8 cellular contexts compared by ENCODE assay signal in genomic region chr16:89289428-89290395, GRCh38.
A peak's percentile ranks its signal among the peaks of the same experiment; 100 is the strongest.
DNase-seq lines count a peak whose midpoint lies in the region; ATAC-seq, FAIRE-seq and TF ChIP-seq lines count a peak whose summit lies in the region.

No MANE protein-coding gene starts in this region.

- POLR2A ChIA-PET in A549 (lab: Yijun Ruan, JAX): no interaction called here
- POLR2A ChIA-PET in activated CD4-positive, alpha-beta memory T cell treated with anti-CD3 and anti-CD28 coated beads, Interleukin-2, amount 10 ng/mL, durations not matched to agents 7 days and 5 days (lab: Charles Lee): interaction anchor here (1.6 kb wide), 1 partner anchor 8 kb away, joined by 6 read pairs; no protein-coding TSS in a partner anchor

- H3K9me3 ChIP-seq in A549 (no peaks in the 10 kb centered on the region), mesenchymal stem cell (ENCODE audit: control insufficient read depth, low read length) (no peaks in the 10 kb centered on the region)

- TF ChIP-seq EP300 in A549 (IDR thresholded peaks at IDR 0.05): no peak

- peaks cover 56% of the 10 kb centered on the region for H3K79me1 ChIP-seq in mesenchymal stem cell (replicated peaks; ENCODE audit: low read length, poor library complexity, severe bottlenecking)

- H2BK12ac ChIP-seq in mesenchymal stem cell (ENCODE audit: low read length in 2 of 2): no peak overlapping the region

- H3K27ac ChIP-seq in A549: peak overlapping the region in 1 of 2 experiments; percentile 42; a peak in 2 of 6 replicates
- no peak overlapping the region for H3K27ac ChIP-seq in mesenchymal stem cell (ENCODE audit: low read length, poor library complexity, severe bottlenecking)

- FAIRE-seq in A549 (lab: Jason Lieb, UNC): no peak

- TF ChIP-seq POLR2A in A549 (IDR thresholded peaks at IDR 0.05; ENCODE audit: low read length): no peak

- no peak overlapping the region for H2BK15ac ChIP-seq in mesenchymal stem cell (ENCODE audit: low read depth, poor library complexity, severe bottlenecking)

- H2BK120ac ChIP-seq in mesenchymal stem cell (ENCODE audit: low read depth, low read length): no peak overlapping the region

- no peak overlapping the region for H3K4me2 ChIP-seq in A549
- no peak overlapping the region for H3K4me2 ChIP-seq in mesenchymal stem cell (ENCODE audit: low read length, poor library complexity, severe bottlenecking)

- H3K4ac ChIP-seq in mesenchymal stem cell (ENCODE audit: low read depth in 1 of 2, low read length in 2 of 2): no peak overlapping the region

- H3K27me3 Mint-ChIP-seq in activated CD4-positive, alpha-beta memory T cell treated with anti-CD3 and anti-CD28 coated beads, Interleukin-2, amount 10 ng/mL, durations not matched to agents 7 days and 5 days: no peaks in the 10 kb centered on the region

- TF ChIP-seq CTCF in A549 (IDR thresholded peaks at IDR 0.05): peak; percentile 82
- peak; percentile 89 for TF ChIP-seq CTCF in GM12874 (IDR thresholded peaks at IDR 0.05; ENCODE audit: insufficient read depth, low read depth, low read length)

- ATAC-seq in A549 (peak; percentile 85 to 93), GM18909 (IDR thresholded peaks at IDR 0.05; ENCODE audit: poor library complexity, unreplicated experiment) (no peak)

- WGBS in A549 (ENCODE audit: missing lambda C conversion rate): 62% methylated on average over 21 of the region's 25 CpGs
- WGBS in mesenchymal stem cell: 75% methylated on average over 24 of the region's 25 CpGs

- peaks cover 10% of the 10 kb centered on the region for H3K4me1 Mint-ChIP-seq in activated CD4-positive, alpha-beta memory T cell treated with anti-CD3 and anti-CD28 coated beads, Interleukin-2, amount 10 ng/mL, durations not matched to agents 7 days and 5 days

- H3K36me3 ChIP-seq in mesenchymal stem cell (ENCODE audit: control insufficient read depth in 1 of 2, insufficient read depth in 2 of 2, low read depth in 1 of 2, low read length in 2 of 2): peaks cover 46 to 72% of the 10 kb centered on the region in 2 experiments

- no peak overlapping the region for H3K18ac ChIP-seq in mesenchymal stem cell (ENCODE audit: low read depth in 1 of 2, low read length in 2 of 2)

- H3K36me3 Mint-ChIP-seq in activated CD4-positive, alpha-beta memory T cell treated with anti-CD3 and anti-CD28 coated beads, Interleukin-2, amount 10 ng/mL, durations not matched to agents 7 days and 5 days (ENCODE audit: low read depth): peaks cover 29% of the 10 kb centered on the region

- no peaks in the 10 kb centered on the region for H3K9me3 Mint-ChIP-seq in activated CD4-positive, alpha-beta memory T cell treated with anti-CD3 and anti-CD28 coated beads, Interleukin-2, amount 10 ng/mL, durations not matched to agents 7 days and 5 days

- DNase-seq in A549 (ENCODE audit: low read depth in 1 of 2, low spot score in 1 of 2) (peak; percentile 73 to 99), NCI-H345 (lab: John Stamatoyannopoulos, UW) (peak; percentile 31), mesenchymal stem cell (peak; percentile 74)
- DNase-seq in activated CD4-positive, alpha-beta memory T cell treated with anti-CD3 and anti-CD28 coated beads, Interleukin-2, amount 10 ng/mL, durations not matched to agents 7 days and 5 days: peak; percentile 72
- peak; percentile 58 for DNase-seq in effector CD4-positive, alpha-beta T cell
- DNase-seq in stimulated activated CD8-positive, alpha-beta memory T cell treated with anti-CD3 and anti-CD28 coated beads, Interleukin-4, amount 100 ng/mL, for 1 hour (ENCODE audit: low read depth in 2 of 2, low spot score in 1 of 2): peak; percentile 34 to 39

- H3K27me3 ChIP-seq in mesenchymal stem cell (ENCODE audit: control insufficient read depth in 1 of 2, insufficient read depth in 1 of 2, low read length in 2 of 2): no peaks in the 10 kb centered on the region

- H3K27ac Mint-ChIP-seq in activated CD4-positive, alpha-beta memory T cell treated with anti-CD3 and anti-CD28 coated beads, Interleukin-2, amount 10 ng/mL, durations not matched to agents 7 days and 5 days: no peak overlapping the region

- peak overlapping the region; percentile 37 for H3K9ac ChIP-seq in mesenchymal stem cell (ENCODE audit: low read length)

- no peak overlapping the region for H2AFZ ChIP-seq in mesenchymal stem cell (ENCODE audit: low read depth, low read length)

- no peak overlapping the region for H2AK5ac ChIP-seq in mesenchymal stem cell (ENCODE audit: low read length, severe bottlenecking)

- H3K23ac ChIP-seq in mesenchymal stem cell (ENCODE audit: low read length in 2 of 2): no peak overlapping the region

- peak; percentile 70 to 73 for TF ChIP-seq RAD21 in A549 (conservative IDR thresholded peaks at IDR 0.05 in 1 of 2, IDR thresholded peaks at IDR 0.05 in 1 of 2)

- H3K4me3 ChIP-seq in A549 (no peak overlapping the region), mesenchymal stem cell (ENCODE audit: insufficient read depth in 1 of 2, low read depth in 1 of 2, low read length in 2 of 2) (no peak overlapping the region)

- H3K4me3 Mint-ChIP-seq in activated CD4-positive, alpha-beta memory T cell treated with anti-CD3 and anti-CD28 coated beads, Interleukin-2, amount 10 ng/mL, durations not matched to agents 7 days and 5 days: no peak overlapping the region

- H3K4me1 ChIP-seq in A549 (peaks cover 4% of the 10 kb centered on the region; the same call in 1 of the 3 replicates), mesenchymal stem cell (ENCODE audit: control insufficient read depth, insufficient read depth, low read depth, low read length) (peaks cover 11% of the 10 kb centered on the region)

- CTCF ChIA-PET in A549 (lab: Yijun Ruan, JAX): interaction anchor here (0.7 to 10.9 kb wide), 28 partner anchors 8 to 383 kb away, joined by 3 to 80 read pairs (median 4); partner anchors contain the start of gene ZNF778
- CTCF ChIA-PET in activated CD4-positive, alpha-beta memory T cell treated with anti-CD3 and anti-CD28 coated beads, Interleukin-2, amount 10 ng/mL, durations not matched to agents 7 days and 5 days (lab: Charles Lee): interaction anchor here (0.7 to 1.6 kb wide), 10 partner anchors 14 to 72 kb away, joined by 3 to 7 read pairs (median 3); partner anchors contain the start of gene ZNF778

- H2BK5ac ChIP-seq in mesenchymal stem cell (ENCODE audit: low read depth, low read length, poor library complexity, severe bottlenecking): no peak overlapping the region

- no peak overlapping the region for H4K91ac ChIP-seq in mesenchymal stem cell (ENCODE audit: low read length)

- H3K14ac ChIP-seq in mesenchymal stem cell (ENCODE audit: low read length in 2 of 2): no peak overlapping the region

- no peak overlapping the region for H4K8ac ChIP-seq in mesenchymal stem cell (ENCODE audit: low read length)

TF ChIP-seq in A549, 52 proteins besides CTCF, POLR2A, EP300 and RAD21:
- TF ChIP-seq MAX (IDR thresholded peaks at IDR 0.05) (peak; percentile 78), ZC3H11A (IDR thresholded peaks at IDR 0.05) (no peak), SMC3 (IDR thresholded peaks at IDR 0.05) (peak; percentile 75), TP53 (CRISPR knock-in tag; IDR thresholded peaks at IDR 0.05) (no peak), MAFK (IDR thresholded peaks at IDR 0.05; ENCODE audit: partially characterized antibody) (no peak), JUNB (IDR thresholded peaks at IDR 0.05) (no peak)

Comparison
In these comparisons a context has a peak if more than half of its experiments do, and no peak if none do; other contexts are left out.
1. DNase-seq: peak in every context shown above with its lines; median percentile 86 in A549; 74 in mesenchymal stem cell; 72 in activated CD4-positive, alpha-beta memory T cell treated with anti-CD3 and anti-CD28 coated beads, Interleukin-2, amount 10 ng/mL, durations not matched to agents 7 days and 5 days; 58 in effector CD4-positive, alpha-beta T cell; 36 in stimulated activated CD8-positive, alpha-beta memory T cell treated with anti-CD3 and anti-CD28 coated beads, Interleukin-4, amount 100 ng/mL, for 1 hour; 31 in NCI-H345.